In the genomic region with DNA sequence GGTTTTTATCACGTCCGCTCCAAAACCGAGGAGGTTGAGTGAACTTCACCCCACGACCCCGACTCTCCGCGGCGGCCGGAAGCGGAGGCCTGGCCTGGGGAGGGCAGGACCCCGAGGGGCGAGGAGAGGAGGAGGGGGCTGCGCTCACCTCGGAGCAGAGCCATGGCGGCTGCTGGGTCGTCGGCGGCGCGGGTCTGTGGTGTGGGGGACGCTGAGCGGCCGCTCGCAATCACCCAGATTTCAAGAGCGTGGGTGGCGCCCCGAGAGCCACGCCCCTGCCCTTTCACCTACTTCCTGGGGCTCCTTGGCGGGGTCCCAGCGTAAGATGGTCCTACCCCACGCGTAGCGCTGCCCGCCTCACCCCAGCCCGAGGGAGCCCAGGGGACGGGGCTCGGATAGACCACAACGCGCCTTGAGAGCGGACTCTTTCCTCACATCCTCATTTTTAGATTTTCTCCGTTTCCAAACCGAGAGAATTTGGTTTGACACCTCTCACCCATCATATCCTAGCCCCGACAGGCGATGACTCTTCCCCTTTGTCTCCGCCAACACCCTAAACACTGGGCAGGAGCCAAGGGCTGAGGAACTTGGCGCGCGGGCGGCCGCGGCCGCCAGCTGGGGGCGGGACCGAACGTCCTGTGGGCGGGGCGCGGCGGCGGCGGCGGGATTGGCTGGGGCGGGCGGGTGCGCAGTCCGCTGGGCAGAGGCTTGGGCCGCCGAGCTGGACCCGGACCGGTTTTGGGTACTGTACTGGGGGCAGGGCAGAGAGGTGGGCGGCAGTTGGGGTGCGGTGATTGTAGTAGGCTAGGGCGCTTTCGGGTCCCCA, we compare ENCODE assay signal across 8 cellular contexts. TPM values are rescaled to one million over a fixed set of nuclear protein-coding genes. Genes with fewer than 3 reads are reported as not detected.
A peak's percentile ranks its signal among the peaks of the same experiment; 100 is the strongest.
DNase-seq lines count a peak whose midpoint lies in the region; ATAC-seq and TF ChIP-seq lines count a peak whose summit lies in the region.

Gene ACAA2, minus strand, starts transcription at position 213 of the 826 bp plus-strand sequence. Its CDS starts 49 bp downstream, at position 164.

- intact Hi-C loops in IMR-90 (cut with micrococcal nuclease) (loop anchor here (2.0 kb wide), 2 partner anchors 21 to 45 kb away; no protein-coding TSS in a partner anchor), Panc1 (cut with micrococcal nuclease; ENCODE audit: unreplicated experiment) (no loop called here)

- peak within 1 kb of the TSS; percentile 90 for H3K4ac ChIP-seq in IMR-90 (ENCODE audit: low read depth, low read length)

- TF ChIP-seq POLR2A in IMR-90 (IDR thresholded peaks at IDR 0.05; ENCODE audit: low read depth, low read length) = peak; percentile 62

- DNase-seq in DMS153 (lab: John Stamatoyannopoulos, UW) (peak; percentile 74), IMR-90 (peak; percentile 83), Panc1 (ENCODE audit: low read depth, low spot score) (peak; percentile 60), myocyte (ENCODE audit: low read depth) (peak; percentile 91)
- peak; percentile 72 for DNase-seq in activated T-cell treated with anti-CD3 and anti-CD28 coated beads, Interleukin-2, amount 50 U/mL, for 4 hours
- DNase-seq in stimulated activated effector memory CD8-positive, alpha-beta T cell treated with anti-CD3 and anti-CD28 coated beads, Interleukin-12 subunit alpha, Interleukin-12 subunit beta, amount 100 ng/mL, for 72 hours (ENCODE audit: low spot score in 2 of 2) = peak; percentile 80 to 91

- peak within 1 kb of the TSS; percentile 69 for H3K4me3 ChIP-seq in IMR-90 (ENCODE audit: insufficient read depth, low read depth, low read length)
- H3K4me3 ChIP-seq in Panc1 (ENCODE audit: low read depth in 2 of 2, low read length in 2 of 2) = peak within 1 kb of the TSS; percentile 78 to 79

- peaks cover 11% of the 10 kb centered on the region for H3K9me3 Mint-ChIP-seq in activated T-cell treated with anti-CD3 and anti-CD28 coated beads, Interleukin-2, amount 50 U/mL, for 4 hours
- peaks cover 3% of the 10 kb centered on the region for H3K9me3 Mint-ChIP-seq in stimulated activated effector memory CD8-positive, alpha-beta T cell treated with anti-CD3 and anti-CD28 coated beads, Interleukin-12 subunit alpha, Interleukin-12 subunit beta, amount 100 ng/mL, for 72 hours

- H2AK5ac ChIP-seq in IMR-90 (ENCODE audit: low read depth, low read length) = peak within 1 kb of the TSS; percentile 57; the same call in 1 of the 2 replicates

- peak within 1 kb of the TSS; percentile 91 for H3K4me2 ChIP-seq in IMR-90 (ENCODE audit: low read depth, low read length)

- H3K27me3 ChIP-seq in IMR-90 (ENCODE audit: control insufficient read depth, insufficient read depth, low read length) (no peaks in the 10 kb centered on the region), Panc1 (ENCODE audit: control insufficient read depth, insufficient read depth, low read length) (no peaks in the 10 kb centered on the region)

- CTCF ChIA-PET in IMR-90 (lab: Yijun Ruan, JAX) = no interaction called here
- CTCF ChIA-PET in Panc1 (lab: Charles Lee) = interaction anchor here (0.6 kb wide), 1 partner anchor 14 kb away, joined by 3 read pairs; no protein-coding TSS in a partner anchor

- peak within 1 kb of the TSS; percentile 98 for H3K4me3 Mint-ChIP-seq in activated T-cell treated with anti-CD3 and anti-CD28 coated beads, Interleukin-2, amount 50 U/mL, for 4 hours
- H3K4me3 Mint-ChIP-seq in stimulated activated effector memory CD8-positive, alpha-beta T cell treated with anti-CD3 and anti-CD28 coated beads, Interleukin-12 subunit alpha, Interleukin-12 subunit beta, amount 100 ng/mL, for 72 hours = peak within 1 kb of the TSS; percentile 89

- H4K91ac ChIP-seq in IMR-90 (ENCODE audit: insufficient read depth, low read depth, low read length) = peak within 1 kb of the TSS; percentile 96

- no peak for TF ChIP-seq RAD21 in IMR-90 (IDR thresholded peaks at IDR 0.05; ENCODE audit: low read length)

- H3K27ac Mint-ChIP-seq in stimulated activated effector memory CD8-positive, alpha-beta T cell treated with anti-CD3 and anti-CD28 coated beads, Interleukin-12 subunit alpha, Interleukin-12 subunit beta, amount 100 ng/mL, for 72 hours = peak within 1 kb of the TSS; percentile 99

- H2BK20ac ChIP-seq in IMR-90 (ENCODE audit: low read depth, low read length) = peak within 1 kb of the TSS; percentile 79

- H3K9ac ChIP-seq in IMR-90 (ENCODE audit: low read depth, low read length) = peak within 1 kb of the TSS; percentile 87

- H4K5ac ChIP-seq in IMR-90 (ENCODE audit: low read depth, low read length) = peak within 1 kb of the TSS; percentile 85

- no TSS peak for BruUV-seq in IMR-90 (replicated peaks; lab: Mats Ljungman, UMichigan)
- no TSS peak for BruUV-seq in Panc1 (replicated peaks; lab: Mats Ljungman, UMichigan)

- H3K56ac ChIP-seq in IMR-90 (ENCODE audit: extremely low read depth, insufficient read depth, low read length) = peak within 1 kb of the TSS; percentile 97

- peak within 1 kb of the TSS; percentile 82 for H3K18ac ChIP-seq in IMR-90 (ENCODE audit: low read depth, low read length)

- H3K4me1 ChIP-seq in IMR-90 (ENCODE audit: control insufficient read depth, insufficient read depth, low read length) (peaks cover 10% of the 10 kb centered on the region), Panc1 (ENCODE audit: control insufficient read depth, insufficient read depth, low read length) (0 out of 2 replicates have a peak, but pooled peaks cover 5% of the 10 kb centered on the region)

- H2BK120ac ChIP-seq in IMR-90 (ENCODE audit: low read depth, low read length) = peak within 1 kb of the TSS; percentile 92

- dilution Hi-C loops in IMR-90 (cut with HindIII; ENCODE audit: low sequenced_read_pairs, unreplicated experiment) = no loop called here

- H2AFZ ChIP-seq in IMR-90 (replicated peaks; ENCODE audit: low read length, poor library complexity) = peak within 1 kb of the TSS; percentile 96

- peak within 1 kb of the TSS; percentile 99 for H3K23ac ChIP-seq in IMR-90 (ENCODE audit: low read depth, low read length)

- peak within 1 kb of the TSS; percentile 96 for H3K14ac ChIP-seq in IMR-90 (replicated peaks; ENCODE audit: low read depth, low read length)

- ATAC-seq in GM21529 (IDR thresholded peaks at IDR 0.05; ENCODE audit: unreplicated experiment) = peak; percentile 82
- peak; percentile 94 for ATAC-seq in IMR-90 (ENCODE audit: low read depth)
- peak; percentile 93 for ATAC-seq in Panc1
- ATAC-seq in activated T-cell treated with anti-CD3 and anti-CD28 coated beads, Interleukin-2, amount 50 U/mL, for 4 hours = peak; percentile 89 to 92
- peak; percentile 96 for ATAC-seq in esophagus mucosa
- peak; percentile 94 for ATAC-seq in stimulated activated effector memory CD8-positive, alpha-beta T cell treated with anti-CD3 and anti-CD28 coated beads, Interleukin-12 subunit alpha, Interleukin-12 subunit beta, amount 100 ng/mL, for 72 hours

- H3K9me3 ChIP-seq in IMR-90 (ENCODE audit: control insufficient read depth, insufficient read depth, low read length) = no peaks in the 10 kb centered on the region
- no peaks in the 10 kb centered on the region for H3K9me3 ChIP-seq in Panc1 (ENCODE audit: control insufficient read depth, insufficient read depth, low read depth, low read length)

- H3K36me3 ChIP-seq in IMR-90 (ENCODE audit: control insufficient read depth, insufficient read depth, low read length) (no peaks in the 10 kb centered on the region), Panc1 (ENCODE audit: control insufficient read depth, insufficient read depth, low read length) (no peaks in the 10 kb centered on the region; the same call in 1 of the 2 replicates)

- in situ Hi-C loops in IMR-90 (cut with MboI; ENCODE audit: low sequenced_read_pairs) (no loop called here), Panc1 (cut with HindIII; ENCODE audit: low pct_unique_long_range_greater_than_20kb, low sequenced_read_pairs) (no loop called here)

- POLR2A ChIA-PET in IMR-90 (lab: Charles Lee; ENCODE audit: unreplicated experiment) = interaction anchor here (0.5 to 0.6 kb wide), 3 partner anchors 25 to 490 kb away, joined by 4 to 5 read pairs (median 4); no protein-coding TSS in a partner anchor
- POLR2A ChIA-PET in Panc1 (lab: Charles Lee) = interaction anchor here (0.6 to 0.7 kb wide), 2 partner anchors 67 to 111 kb away, joined by 4 to 9 read pairs; no protein-coding TSS in a partner anchor

- H3K79me1 ChIP-seq in IMR-90 (ENCODE audit: low read depth in 1 of 2, low read length in 2 of 2) = peaks cover 22 to 42% of the 10 kb centered on the region in 2 experiments

- H3K27ac ChIP-seq in IMR-90 (ENCODE audit: insufficient read depth, low read length) = peak within 1 kb of the TSS; percentile 94
- peak within 1 kb of the TSS; percentile 87 for H3K27ac ChIP-seq in Panc1 (ENCODE audit: low read length)

- peak within 1 kb of the TSS; percentile 90 for H2BK15ac ChIP-seq in IMR-90 (ENCODE audit: low read depth, low read length)

- no peaks in the 10 kb centered on the region for H3K27me3 Mint-ChIP-seq in activated T-cell treated with anti-CD3 and anti-CD28 coated beads, Interleukin-2, amount 50 U/mL, for 4 hours (ENCODE audit: low read depth)

- peaks cover 5% of the 10 kb centered on the region for H3K36me3 Mint-ChIP-seq in activated T-cell treated with anti-CD3 and anti-CD28 coated beads, Interleukin-2, amount 50 U/mL, for 4 hours (ENCODE audit: insufficient read depth)
- peaks cover 34% of the 10 kb centered on the region for H3K36me3 Mint-ChIP-seq in stimulated activated effector memory CD8-positive, alpha-beta T cell treated with anti-CD3 and anti-CD28 coated beads, Interleukin-12 subunit alpha, Interleukin-12 subunit beta, amount 100 ng/mL, for 72 hours

- H2BK5ac ChIP-seq in IMR-90 (ENCODE audit: low read depth, low read length, poor library complexity, severe bottlenecking) = peak within 1 kb of the TSS; percentile 83

- H3K4me1 Mint-ChIP-seq in activated T-cell treated with anti-CD3 and anti-CD28 coated beads, Interleukin-2, amount 50 U/mL, for 4 hours (ENCODE audit: low read depth) = peaks cover 51% of the 10 kb centered on the region
- H3K4me1 Mint-ChIP-seq in stimulated activated effector memory CD8-positive, alpha-beta T cell treated with anti-CD3 and anti-CD28 coated beads, Interleukin-12 subunit alpha, Interleukin-12 subunit beta, amount 100 ng/mL, for 72 hours = peaks cover 54% of the 10 kb centered on the region

- TF ChIP-seq CTCF in IMR-90 (conservative IDR thresholded peaks at IDR 0.05; ENCODE audit: low read depth, low read length) (no peak), Panc1 (IDR thresholded peaks at IDR 0.05) (no peak)

- H3K9me1 ChIP-seq in IMR-90 (ENCODE audit: insufficient read depth, low read length) = no peaks in the 10 kb centered on the region

- H4K20me1 ChIP-seq in IMR-90 (ENCODE audit: insufficient read depth, low read length) = no peaks in the 10 kb centered on the region

- H4K8ac ChIP-seq in IMR-90 (ENCODE audit: low read depth in 2 of 2, low read length in 2 of 2) = peak within 1 kb of the TSS; percentile 81 to 99

- peak within 1 kb of the TSS; percentile 77 for H2AK9ac ChIP-seq in IMR-90 (replicated peaks; ENCODE audit: low read depth, low read length, poor library complexity)

- 0% methylated on average over 11 of the region's 74 CpGs; no CpG with 5 or more reads in 1 of the 2 experiments for WGBS in IMR-90 (ENCODE audit: extremely low coverage in 2 of 2, insufficient read length in 1 of 2), 2 experiments

RNA-seq across cellular contexts. Expression of gene ACAA2, which starts in this region (rescaled TPM):
- total RNA-seq in IMR-90 (2012; rRNA removed) (61.5 and 71.7 TPM in 2 replicates), Panc1 (2021; ENCODE audit: unreplicated experiment) (50.8 TPM), esophagus mucosa (27.6 TPM), myocyte (121 and 137 TPM in 2 replicates)
- 19.0 and 24.4 TPM in 2 replicates for polyA plus RNA-seq in IMR-90 (2012; rRNA removed)
- 6.5 and 12.8 TPM in 2 replicates for polyA plus RNA-seq in IMR-90 (2012; cell fraction: cytosol; rRNA removed)
- 2.4 and 15.0 TPM in 2 replicates for polyA plus RNA-seq in IMR-90 (2012; cell fraction: nucleus; rRNA removed; ENCODE audit: low replicate concordance)
- 38.6 TPM for polyA plus RNA-seq in Panc1 (2012; ENCODE audit: insufficient read length)
- 10 to 100 TPM; 29.2 to 31.2 (median 29.3) TPM for total RNA-seq in activated T-cell treated with anti-CD3 and anti-CD28 coated beads, Interleukin-2, amount 50 U/mL, for 4 hours
- polyA plus RNA-seq in myocyte (2012) = 87.1 TPM

Comparison
In these comparisons a context has a peak if more than half of its experiments do, and no peak if none do; other contexts are left out.
1. Peak in every context shown above with its lines: DNase-seq, ATAC-seq, H3K4me3 ChIP-seq and H3K27ac ChIP-seq.